Comparison of ENCODE assay signal across 11 cellular contexts in genomic region chr16:11101695-11102522, GRCh38.
DNase-seq lines count a peak whose midpoint lies in the region; ATAC-seq, FAIRE-seq and TF ChIP-seq lines count a peak whose summit lies in the region.
"Had no signal": no experiment of that assay in that cellular context is flagged by ENCODE, and none has a peak within 500 bp of the region (broad histone marks: within the 10 kb centered on the region; RNA-seq: fewer than 3 reads in every experiment).

No MANE protein-coding gene starts in this region.

- H3K9me3 ChIP-seq in OCI-LY1 (ENCODE audit: low read length) (no peaks in the 10 kb centered on the region), muscle layer of colon (ENCODE audit: low read length) (no peaks in the 10 kb centered on the region), breast epithelium (no peaks in the 10 kb centered on the region)
- H3K9me3 ChIP-seq: upper lobe of right lung had no signal

- no peaks in the 10 kb centered on the region for H4K20me1 ChIP-seq in OCI-LY1 (ENCODE audit: insufficient read depth, low read length)

- H3K36me3 Mint-ChIP-seq in Calu3 (ENCODE audit: insufficient read depth, unreplicated experiment), result no peaks in the 10 kb centered on the region
- peaks cover 9% of the 10 kb centered on the region for H3K36me3 Mint-ChIP-seq in chondrocyte (ENCODE audit: low read depth)

- intact Hi-C loops in Calu3 (cut with micrococcal nuclease; ENCODE audit: unreplicated experiment) (loop anchor here (10.0 kb wide), 1 partner anchor 153 kb away; the partner anchor contains the start of gene SOCS1), breast epithelium (cut with DNase I; ENCODE audit: low total_unique reads) (no loop called here)

- H3K4me1 Mint-ChIP-seq in Calu3 (ENCODE audit: low read depth, unreplicated experiment), result peaks cover 39% of the 10 kb centered on the region
- H3K4me1 Mint-ChIP-seq in chondrocyte (ENCODE audit: low read depth), result peaks cover 39% of the 10 kb centered on the region

- no peak for TF ChIP-seq CTCF in Calu3 (IDR thresholded peaks at IDR 0.05; ENCODE audit: unreplicated experiment)
- no peak; the same call in 1 of the 2 replicates for TF ChIP-seq CTCF in OCI-LY1 (IDR thresholded peaks at IDR 0.05; ENCODE audit: low read length)
- TF ChIP-seq CTCF in chondrocyte (IDR thresholded peaks at IDR 0.05), result peak; percentile 52
- no peak for TF ChIP-seq CTCF in breast epithelium (IDR thresholded peaks at IDR 0.05)

- no peak overlapping the region for H2AFZ ChIP-seq in OCI-LY1 (ENCODE audit: low read length)

- H3K9ac ChIP-seq in OCI-LY1 (ENCODE audit: low read length) (peak overlapping the region; percentile 76), muscle layer of colon (ENCODE audit: low read length) (no peak overlapping the region)

- H3K27ac Mint-ChIP-seq in Calu3 (ENCODE audit: unreplicated experiment), result peak overlapping the region; percentile 48
- peak overlapping the region; percentile 54 for H3K27ac Mint-ChIP-seq in chondrocyte (ENCODE audit: unreplicated experiment)

- H3K27me3 ChIP-seq in OCI-LY1 (ENCODE audit: insufficient read depth, low read length) (no peaks in the 10 kb centered on the region), muscle layer of colon (ENCODE audit: control insufficient read depth in 1 of 2, insufficient read depth in 2 of 2, low read length in 2 of 2) (no peaks in the 10 kb centered on the region), breast epithelium (no peaks in the 10 kb centered on the region)
- H3K27me3 ChIP-seq: upper lobe of right lung had no signal

- H3K4me3 ChIP-seq in OCI-LY1 (ENCODE audit: low read depth, low read length, poor library complexity, severe bottlenecking), result peak overlapping the region; percentile 56
- H3K4me3 ChIP-seq in muscle layer of colon (ENCODE audit: low read depth in 1 of 2, low read length in 2 of 2), result no peak overlapping the region
- no peak overlapping the region for H3K4me3 ChIP-seq in breast epithelium
- H3K4me3 ChIP-seq: upper lobe of right lung had no signal

- no peak for DNase-seq in Calu3
- DNase-seq in chondrocyte (ENCODE audit: low spot score), result peak; percentile 0
- no peak for DNase-seq in globus pallidus (ENCODE audit: low spot score)
- DNase-seq in RCC 7860 (ENCODE audit: low spot score), result no peak
- DNase-seq in breast epithelium (ENCODE audit: low spot score in 2 of 2), result no peak
- DNase-seq: NCI-H1105 treated with DMSO at 0.1 percent for 48 hours, upper lobe of right lung had no signal

- CTCF ChIA-PET in Calu3 (lab: Charles Lee), result interaction anchor here (0.6 to 1.2 kb wide), 7 partner anchors 8 to 510 kb away, joined by 3 to 12 read pairs (median 4); partner anchors contain the start of gene SOCS1

- H3K79me2 ChIP-seq in OCI-LY1 (ENCODE audit: insufficient read depth, low read length), result no peaks in the 10 kb centered on the region

- H3K9me3 Mint-ChIP-seq in Calu3 (ENCODE audit: low read depth, unreplicated experiment), result no peaks in the 10 kb centered on the region
- H3K9me3 Mint-ChIP-seq in chondrocyte (ENCODE audit: low read depth), result no peaks in the 10 kb centered on the region
- H3K9me3 Mint-ChIP-seq: neural crest cell had no signal

- no peak for TF ChIP-seq POLR2A in breast epithelium (IDR thresholded peaks at IDR 0.05)

- no peak for ATAC-seq in GM18907 (IDR thresholded peaks at IDR 0.05; ENCODE audit: unreplicated experiment)
- ATAC-seq: upper lobe of right lung had no signal

- no TSS peak for BruUV-seq in Calu3 (replicated peaks; lab: Mats Ljungman, UMichigan)

- H3K4me3 Mint-ChIP-seq in Calu3 (ENCODE audit: low read depth, unreplicated experiment) (no peak overlapping the region), chondrocyte (ENCODE audit: unreplicated experiment) (no peak overlapping the region)
- H3K4me3 Mint-ChIP-seq: neural crest cell had no signal

- FAIRE-seq in RCC 7860 (lab: Jason Lieb, UNC), result no peak

- no peaks in the 10 kb centered on the region for H3K9me2 ChIP-seq in OCI-LY1 (ENCODE audit: low read depth, low read length)

- H3K4me1 ChIP-seq in OCI-LY1 (ENCODE audit: insufficient read depth, low read length, severe bottlenecking), result peaks cover 73% of the 10 kb centered on the region
- H3K4me1 ChIP-seq in muscle layer of colon (ENCODE audit: insufficient read depth, low read length), result peaks cover 43% of the 10 kb centered on the region
- H3K4me1 ChIP-seq in breast epithelium, result no peaks in the 10 kb centered on the region

- H3K36me3 ChIP-seq in OCI-LY1 (ENCODE audit: insufficient read depth, low read length) (no peaks in the 10 kb centered on the region), muscle layer of colon (ENCODE audit: insufficient read depth, low read length) (no peaks in the 10 kb centered on the region), breast epithelium (no peaks in the 10 kb centered on the region)
- H3K36me3 ChIP-seq: upper lobe of right lung had no signal

- H3F3A ChIP-seq in OCI-LY1 (ENCODE audit: insufficient read depth, low read length), result no peaks in the 10 kb centered on the region

- H3K27ac ChIP-seq in OCI-LY1 (ENCODE audit: low read depth, low read length, poor library complexity, severe bottlenecking) (peak overlapping the region; percentile 97), muscle layer of colon (ENCODE audit: low read depth, low read length) (peak overlapping the region; percentile 77), breast epithelium (peak overlapping the region in 1 of 2 donors; percentile 46)
- H3K27ac ChIP-seq: upper lobe of right lung had no signal

- H3K4me2 ChIP-seq in OCI-LY1 (ENCODE audit: low read length), result peak overlapping the region; percentile 71

- H3K27me3 Mint-ChIP-seq in Calu3 (ENCODE audit: unreplicated experiment) (no peaks in the 10 kb centered on the region), chondrocyte (ENCODE audit: low read depth) (no peaks in the 10 kb centered on the region)
